In genomic region chr9:105063665-105064247, GRCh38 we compare ENCODE assay signal across 8 cellular contexts.
DNase-seq lines count a peak whose midpoint lies in the region; ATAC-seq, FAIRE-seq and TF ChIP-seq lines count a peak whose summit lies in the region.

No MANE protein-coding gene starts in this region.

- BruUV-seq in K562 (replicated peaks; lab: Mats Ljungman, UMichigan), result no TSS peak

- H2AFZ ChIP-seq in K562 (ENCODE audit: low read depth, low read length), result no peak overlapping the region; the same call in 1 of the 2 replicates

- POLR2A ChIA-PET in K562 (lab: Yijun Ruan, JAX), result interaction anchor here (0.6 to 2.1 kb wide), 2 partner anchors 11 to 151 kb away, joined by 3 to 6 read pairs; no protein-coding TSS in a partner anchor

- H3K4me3 ChIP-seq in K562 (no peak overlapping the region), lower leg skin (ENCODE audit: low read depth, poor library complexity, severe bottlenecking) (no peak overlapping the region), transverse colon (no peak overlapping the region)

- no peak overlapping the region for H3K27ac ChIP-seq in K562 (ENCODE audit: extremely low read depth, low read depth, low read length)
- H3K27ac ChIP-seq in transverse colon, result peak overlapping the region; percentile 80 to 88 (median 86)

- TF ChIP-seq EP300 in K562 (IDR thresholded peaks at IDR 0.05; ENCODE audit: low read length) (no peak), transverse colon (IDR thresholded peaks at IDR 0.05; ENCODE audit: low read depth) (no peak)

- DNase-seq in GM04504 (ENCODE audit: low read depth) (peak; percentile 76), K562 (ENCODE audit: extremely low read depth in 1 of 4, low spot score in 3 of 4) (no peak), lower leg skin (ENCODE audit: low spot score in 2 of 2) (peak; percentile 25 to 86), transverse colon (peak; percentile 18), NCI-H1092 (lab: John Stamatoyannopoulos, UW) (no peak)

- FAIRE-seq in K562 (lab: Jason Lieb, UNC), result no peak

- ATAC-seq in HG03354 (IDR thresholded peaks at IDR 0.05; ENCODE audit: poor library complexity, severe bottlenecking, unreplicated experiment) (peak; percentile 61), K562 (no peak), GM21528 (IDR thresholded peaks at IDR 0.05; ENCODE audit: low FRiP score, unreplicated experiment) (no peak), HG03139 (IDR thresholded peaks at IDR 0.05; ENCODE audit: unreplicated experiment) (no peak)

- H3K9me3 ChIP-seq in K562 (replicated peaks; ENCODE audit: control insufficient read depth, insufficient read depth, low read depth, low read length) (no peaks in the 10 kb centered on the region), transverse colon (no peaks in the 10 kb centered on the region)

- H3K36me3 ChIP-seq in K562 (ENCODE audit: control insufficient read depth, insufficient read depth, low read length), result no peaks in the 10 kb centered on the region
- no peaks in the 10 kb centered on the region for H3K36me3 ChIP-seq in transverse colon

- no peak for TF ChIP-seq RAD21 in K562 (CRISPR knock-in tag; conservative IDR thresholded peaks at IDR 0.05 in 1 of 2, IDR thresholded peaks at IDR 0.05 in 1 of 2)

- H3K4me1 ChIP-seq in K562 (replicated peaks in 1 of 2; ENCODE audit: control insufficient read depth in 2 of 2, insufficient read depth in 2 of 2, low read length in 2 of 2), result peaks cover 0 to 8% of the 10 kb centered on the region in 2 experiments; a peak in 4 of 5 replicates
- peaks cover 23 to 32% (median 26%) of the 10 kb centered on the region in 4 donors for H3K4me1 ChIP-seq in transverse colon

- CTCF ChIA-PET in K562 (lab: Yijun Ruan, JAX; ENCODE audit: low intra/inter-chr PET ratio), result no interaction called here

- H3K79me2 ChIP-seq in K562 (ENCODE audit: control insufficient read depth, insufficient read depth, low read length), result no peaks in the 10 kb centered on the region

- TF ChIP-seq CTCF in K562 (IDR thresholded peaks at IDR 0.05 in 2 of 3, conservative IDR thresholded peaks at IDR 0.05 in 1 of 3; ENCODE audit: insufficient read depth in 2 of 3, low read depth in 1 of 3, low read length in 3 of 3) (no peak), lower leg skin (IDR thresholded peaks at IDR 0.05) (no peak), transverse colon (IDR thresholded peaks at IDR 0.05) (no peak)

- H3K4me2 ChIP-seq in K562 (ENCODE audit: insufficient read depth, low read length), result no peak overlapping the region

- no peak overlapping the region for H3K9ac ChIP-seq in K562 (ENCODE audit: insufficient read depth in 1 of 2, low read depth in 2 of 2, low read length in 2 of 2)

- TF ChIP-seq POLR2A in K562 (conservative IDR thresholded peaks at IDR 0.05) (no peak), lower leg skin (IDR thresholded peaks at IDR 0.05) (no peak), transverse colon (IDR thresholded peaks at IDR 0.05) (no peak)

- H3K9me1 ChIP-seq in K562 (ENCODE audit: control insufficient read depth, insufficient read depth, low read length), result no peaks in the 10 kb centered on the region

- no peaks in the 10 kb centered on the region for H4K20me1 ChIP-seq in K562 (replicated peaks; ENCODE audit: control insufficient read depth, insufficient read depth, low read length)

- 12% methylated on average over 7 of the region's 8 CpGs for WGBS in K562 (ENCODE audit: insufficient coverage, low coverage, missing lambda C conversion rate)
- WGBS in lower leg skin, 2 donors, result 47 to 50% methylated on average over 8 of the region's 8 CpGs
- WGBS in transverse colon (ENCODE audit: low coverage in 1 of 2), 2 donors, result 38 to 45% methylated on average over 4 to 8 of the region's 8 CpGs

- in situ Hi-C loops in K562 (cut with MboI) (no loop called here), transverse colon (cut with MboI; ENCODE audit: low pct_ligation_motif_present in 1 of 4, low pct_unique_long_range_greater_than_20kb in 1 of 4, low sequenced_read_pairs in 3 of 4) (loop anchor here in 1 of 4 donors (10.0 kb wide), 1 partner anchor 91 kb away; no protein-coding TSS in a partner anchor)

- peaks cover 0 to 43% of the 10 kb centered on the region in 2 experiments; a peak in 3 of 5 replicates for H3K27me3 ChIP-seq in K562 (ENCODE audit: control insufficient read depth in 2 of 2, insufficient read depth in 2 of 2, low read length in 2 of 2)
- no peaks in the 10 kb centered on the region for H3K27me3 ChIP-seq in transverse colon

- intact Hi-C loops in K562 (cut with micrococcal nuclease) (no loop called here), lower leg skin (cut with DNase I; ENCODE audit: low total_unique reads) (loop anchor here (10.0 kb wide), 1 partner anchor 91 kb away; no protein-coding TSS in a partner anchor), transverse colon (cut with DNase I; ENCODE audit: low total_unique reads) (loop anchor here (5.0 to 10.0 kb wide), 3 partner anchors 71 to 139 kb away; partner anchors contain the start of gene ABCA1)

TF ChIP-seq in K562, 482 proteins besides CTCF, POLR2A, EP300 and RAD21:
- peak; percentile 38; the same call in 1 of the 2 replicates for TF ChIP-seq ZNF316 (IDR thresholded peaks at IDR 0.05)
- TF ChIP-seq NFE2 (IDR thresholded peaks at IDR 0.05; ENCODE audit: low read depth), result 0 out of 2 replicates have a peak, but pooled peaks have one; percentile 19
- no peak for TF ChIP-seq PATZ1 (CRISPR knock-in tag; IDR thresholded peaks at IDR 0.05; ENCODE audit: borderline replicate concordance)
- 0 out of 2 replicates have a peak, but pooled peaks have one; percentile 36 for TF ChIP-seq ELF4 (CRISPR knock-in tag; IDR thresholded peaks at IDR 0.05)
- TF ChIP-seq ZNF695 (CRISPR knock-in tag; IDR thresholded peaks at IDR 0.05), result no peak
TF ChIP-seq in K562: peak in this region for 3.

Comparison
In these comparisons a context has a peak if more than half of its experiments do, and no peak if none do; other contexts are left out.
1. DNase-seq: peak in GM04504 (single experiment), lower leg skin (2 of 2) and transverse colon (single experiment); none in K562 (0 of 4) and NCI-H1092 (single experiment).